ENCODE assay signal across 19 cellular contexts in genomic region chr20:42846784-42847490, GRCh38.
"Had no signal": no experiment of that assay in that cellular context is flagged by ENCODE, and none has a peak within 500 bp of the region (broad histone marks: within the 10 kb centered on the region; RNA-seq: fewer than 3 reads in every experiment).

No MANE protein-coding gene starts in this region.

- H3K27ac ChIP-seq: colonic mucosa, heart right ventricle, spleen, testis, tibial nerve, upper lobe of right lung, vagina had no signal

- H3K36me3 Mint-ChIP-seq: mesothelial cell of epicardium; natural killer cell; stimulated activated memory B cell treated with anti-CD40 and anti-IgM and Interleukin-4, amounts not matched to agents 10 μg/mL and 1 μg/mL and 100 μg/mL, for 72 hours had no signal

- H3K36me3 ChIP-seq: colonic mucosa, heart right ventricle, spleen, tibial nerve, upper lobe of right lung, vagina had no signal

- H3K4me1 Mint-ChIP-seq: mesothelial cell of epicardium; natural killer cell; stimulated activated memory B cell treated with anti-CD40 and anti-IgM and Interleukin-4, amounts not matched to agents 10 μg/mL and 1 μg/mL and 100 μg/mL, for 72 hours had no signal

- H3K27ac Mint-ChIP-seq: mesothelial cell of epicardium; natural killer cell; stimulated activated memory B cell treated with anti-CD40 and anti-IgM and Interleukin-4, amounts not matched to agents 10 μg/mL and 1 μg/mL and 100 μg/mL, for 72 hours; stimulated activated naive CD8-positive, alpha-beta T cell treated with anti-CD3 and anti-CD28 coated beads, Interleukin-15, Interleukin-2, amounts not matched to agents 100 ng/mL and 50 ng/mL, for 24 hours had no signal

- H3K9me3 ChIP-seq: colonic mucosa, heart right ventricle, testis, tibial nerve, upper lobe of right lung, vagina had no signal

- DNase-seq: colonic mucosa; effector CD4-positive, alpha-beta T cell; heart right ventricle; kidney glomerular epithelial cell; natural killer cell; retina; spleen; stimulated activated CD4-positive, alpha-beta T cell treated with anti-CD3 and anti-CD28 coated beads, Interleukin-15, amount 100 ng/mL, for 24 hours; stimulated activated CD4-positive, alpha-beta T cell treated with anti-CD3 and anti-CD28 coated beads, Interleukin-1b, Interleukin-23, amount 100 ng/mL, for 48 hours; stimulated activated CD4-positive, alpha-beta T cell treated with anti-CD3 and anti-CD28 coated beads, Interleukin-4, amount 100 ng/mL, for 24 hours; testis; upper lobe of right lung had no signal

- H3K4me3 Mint-ChIP-seq: mesothelial cell of epicardium; natural killer cell; neural crest cell; stimulated activated memory B cell treated with anti-CD40 and anti-IgM and Interleukin-4, amounts not matched to agents 10 μg/mL and 1 μg/mL and 100 μg/mL, for 72 hours; stimulated activated naive CD8-positive, alpha-beta T cell treated with anti-CD3 and anti-CD28 coated beads, Interleukin-15, Interleukin-2, amounts not matched to agents 100 ng/mL and 50 ng/mL, for 24 hours had no signal

- H3K4me1 ChIP-seq: colonic mucosa, heart right ventricle, spleen, testis, tibial nerve, upper lobe of right lung, vagina had no signal

- ATAC-seq: heart right ventricle; natural killer cell; sciatic nerve; stimulated activated memory B cell treated with anti-CD40 and anti-IgM and Interleukin-4, amounts not matched to agents 10 μg/mL and 1 μg/mL and 100 μg/mL, for 72 hours; upper lobe of right lung had no signal

- H3K27me3 Mint-ChIP-seq: stimulated activated memory B cell treated with anti-CD40 and anti-IgM and Interleukin-4, amounts not matched to agents 10 μg/mL and 1 μg/mL and 100 μg/mL, for 72 hours; stimulated activated naive CD8-positive, alpha-beta T cell treated with anti-CD3 and anti-CD28 coated beads, Interleukin-15, Interleukin-2, amounts not matched to agents 100 ng/mL and 50 ng/mL, for 24 hours had no signal

- H3K4me3 ChIP-seq: colonic mucosa, heart right ventricle, spleen, testis, tibial nerve, upper lobe of right lung, vagina had no signal

- H3K27me3 ChIP-seq: colonic mucosa, spleen, testis, tibial nerve, upper lobe of right lung, vagina had no signal
